ENCODE assay signal across 17 cellular contexts in the genomic region with DNA sequence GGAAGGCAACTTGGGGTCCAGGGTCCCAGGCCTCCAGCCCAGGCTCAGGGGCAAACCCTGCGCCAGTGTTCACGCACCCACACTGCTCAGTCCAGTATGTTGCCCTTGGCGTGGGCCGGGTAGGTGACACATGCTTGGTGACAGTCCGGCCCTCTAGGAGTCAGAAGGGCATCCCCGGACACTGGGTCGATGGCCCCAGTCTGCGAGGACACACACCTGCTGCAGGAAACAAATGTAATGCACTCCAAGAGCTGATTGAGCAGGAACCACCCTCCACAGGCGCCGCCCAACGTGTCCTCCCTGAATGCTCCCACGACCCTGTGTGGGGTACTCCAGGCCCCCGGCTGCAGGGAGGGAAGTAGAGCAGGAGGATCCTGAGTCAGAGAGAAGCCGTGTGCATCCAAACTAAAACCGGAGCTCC.
A peak's percentile ranks its signal among the peaks of the same experiment; 100 is the strongest.
DNase-seq lines count a peak whose midpoint lies in the region; ATAC-seq, FAIRE-seq and TF ChIP-seq lines count a peak whose summit lies in the region.
"Had no signal": no experiment of that assay in that cellular context is flagged by ENCODE, and none has a peak within 500 bp of the region (broad histone marks: within the 10 kb centered on the region; RNA-seq: fewer than 3 reads in every experiment).

No MANE protein-coding gene starts in this region.

- H3K9me3 ChIP-seq in right cardiac atrium (ENCODE audit: control insufficient read depth, low read length) (no peaks in the 10 kb centered on the region), pancreas (no peaks in the 10 kb centered on the region)
- H3K9me3 ChIP-seq: body of pancreas, gastroesophageal sphincter had no signal

- intact Hi-C loops in CD14-positive monocyte (cut with micrococcal nuclease) (no loop called here), right cardiac atrium (cut with DNase I) (no loop called here), pancreas (cut with DNase I) (no loop called here)

- 65% methylated on average over 15 of the region's 15 CpGs for WGBS in right cardiac atrium
- WGBS in pancreas, 2 donors, result 88 to 89% methylated on average over 14 to 15 of the region's 15 CpGs

- H3K27me3 ChIP-seq in right cardiac atrium (ENCODE audit: control insufficient read depth, insufficient read depth) (no peaks in the 10 kb centered on the region), pancreas (no peaks in the 10 kb centered on the region)
- H3K27me3 ChIP-seq: body of pancreas, gastroesophageal sphincter, SJSA1 had no signal

- H3K27ac Mint-ChIP-seq in CD14-positive monocyte, result peak overlapping the region in 1 of 7 donors; percentile 16
- H3K27ac Mint-ChIP-seq: activated naive CD4-positive, alpha-beta T cell treated with anti-CD3 and anti-CD28 coated beads, Interleukin-2, amount 50 U/mL, for 24 hours; IgD-negative memory B cell; natural killer cell; T-helper 2 cell treated with Interferon-gamma antibody and Interleukin-4, amounts not matched to agents 5 μg/mL and 100 μg/mL, for 36 hours had no signal

- H3K27ac ChIP-seq in right cardiac atrium (ENCODE audit: low read length) (no peak overlapping the region), pancreas (no peak overlapping the region)
- H3K27ac ChIP-seq: body of pancreas, gastroesophageal sphincter, SJSA1 had no signal

- ATAC-seq in right cardiac atrium (peak; percentile 28 to 40), pancreas (peak in 3 of 4 donors; percentile 8 to 31 (median 17)), GM19455 (IDR thresholded peaks at IDR 0.05; ENCODE audit: unreplicated experiment) (no peak), GM18519 (IDR thresholded peaks at IDR 0.05; ENCODE audit: low FRiP score, unreplicated experiment) (no peak)
- ATAC-seq: natural killer cell had no signal

- no peaks in the 10 kb centered on the region for H3K36me3 Mint-ChIP-seq in CD14-positive monocyte
- H3K36me3 Mint-ChIP-seq: activated naive CD4-positive, alpha-beta T cell treated with anti-CD3 and anti-CD28 coated beads, Interleukin-2, amount 50 U/mL, for 24 hours; IgD-negative memory B cell; natural killer cell had no signal

- H3K4me1 ChIP-seq in right cardiac atrium (ENCODE audit: control insufficient read depth, insufficient read depth, low read length) (peaks cover 5% of the 10 kb centered on the region), pancreas (no peaks in the 10 kb centered on the region)
- H3K4me1 ChIP-seq: SJSA1 had no signal

- TF ChIP-seq CTCF in CD14-positive monocyte (IDR thresholded peaks at IDR 0.05) (no peak), pancreas (IDR thresholded peaks at IDR 0.05) (no peak)

- H3K36me3 ChIP-seq in pancreas, result no peaks in the 10 kb centered on the region
- H3K36me3 ChIP-seq: gastroesophageal sphincter, SJSA1 had no signal

- no peak overlapping the region for H3K4me3 Mint-ChIP-seq in CD14-positive monocyte
- H3K4me3 Mint-ChIP-seq: activated naive CD4-positive, alpha-beta T cell treated with anti-CD3 and anti-CD28 coated beads, Interleukin-2, amount 50 U/mL, for 24 hours; natural killer cell; T-helper 2 cell treated with Interferon-gamma antibody and Interleukin-4, amounts not matched to agents 5 μg/mL and 100 μg/mL, for 36 hours had no signal

- peak; percentile 31 for DNase-seq in CD14-positive monocyte (ENCODE audit: low spot score)
- peak; percentile 36 for DNase-seq in NCI-H146 treated with DMSO at 0.1 percent for 48 hours (lab: John Stamatoyannopoulos, UW; ENCODE audit: unreplicated experiment)
- DNase-seq in right cardiac atrium, result no peak
- no peak for DNase-seq in pancreas
- no peak for DNase-seq in AG08395 (ENCODE audit: low spot score)
- DNase-seq: MM.1S, natural killer cell, retina had no signal

- no peak overlapping the region for H3K4me3 ChIP-seq in right cardiac atrium (ENCODE audit: low read length)
- no peak overlapping the region for H3K4me3 ChIP-seq in pancreas
- H3K4me3 ChIP-seq: body of pancreas, gastroesophageal sphincter, SJSA1 had no signal

- H3K27me3 Mint-ChIP-seq in CD14-positive monocyte (ENCODE audit: low read depth in 3 of 3), result peaks cover 3 to 8% (median 6%) of the 10 kb centered on the region in 3 donors
- H3K27me3 Mint-ChIP-seq: activated naive CD4-positive, alpha-beta T cell treated with anti-CD3 and anti-CD28 coated beads, Interleukin-2, amount 50 U/mL, for 24 hours had no signal

- H3K9me3 Mint-ChIP-seq in CD14-positive monocyte, result peaks cover 0 to 7% (median 2%) of the 10 kb centered on the region in 7 donors
- H3K9me3 Mint-ChIP-seq: activated naive CD4-positive, alpha-beta T cell treated with anti-CD3 and anti-CD28 coated beads, Interleukin-2, amount 50 U/mL, for 24 hours; natural killer cell; T-helper 2 cell treated with Interferon-gamma antibody and Interleukin-4, amounts not matched to agents 5 μg/mL and 100 μg/mL, for 36 hours had no signal

- no peak for FAIRE-seq in pancreas (lab: Jason Lieb, UNC)
- FAIRE-seq: GM12892 had no signal

- no peaks in the 10 kb centered on the region for H3K4me1 Mint-ChIP-seq in CD14-positive monocyte
- H3K4me1 Mint-ChIP-seq: activated naive CD4-positive, alpha-beta T cell treated with anti-CD3 and anti-CD28 coated beads, Interleukin-2, amount 50 U/mL, for 24 hours had no signal

Comparison
In these comparisons a context has a peak if more than half of its experiments do, and no peak if none do; other contexts are left out.
1. DNase-seq: peak in CD14-positive monocyte (single experiment) and NCI-H146 treated with DMSO at 0.1 percent for 48 hours (single experiment); none in right cardiac atrium (0 of 3), pancreas (0 of 6) and AG08395 (single experiment).
2. ATAC-seq: peak in right cardiac atrium (2 of 2) and pancreas (3 of 4); none in GM19455 (single experiment) and GM18519 (single experiment).